ENCODE assay signal across 10 cellular contexts in genomic region chr3:179750720-179751328, GRCh38.
DNase-seq lines count a peak whose midpoint lies in the region; ATAC-seq and TF ChIP-seq lines count a peak whose summit lies in the region.
"Had no signal": no experiment of that assay in that cellular context is flagged by ENCODE, and none has a peak within 500 bp of the region (broad histone marks: within the 10 kb centered on the region; RNA-seq: fewer than 3 reads in every experiment).

No MANE protein-coding gene starts in this region.

- no peaks in the 10 kb centered on the region for H3K27me3 ChIP-seq in colonic mucosa

- H3K4me3 ChIP-seq in colonic mucosa (no peak overlapping the region), retinal pigment epithelial cell (ENCODE audit: low read length) (no peak overlapping the region)

- DNase-seq in EL: peak; percentile 13
- DNase-seq in NCI-H226: peak; percentile 10
- no peak for DNase-seq in colonic mucosa
- DNase-seq in retinal pigment epithelial cell (ENCODE audit: low read depth): no peak
- DNase-seq in stimulated activated naive CD4-positive, alpha-beta T cell (lab: John Stamatoyannopoulos, UW): no peak
- DNase-seq in left cardiac atrium: no peak
- DNase-seq: activated B cell treated with CpG ODN at 0.5 μM for 24 hours, naive B cell had no signal

- H3K9me3 ChIP-seq in colonic mucosa: no peaks in the 10 kb centered on the region

- ATAC-seq in GM21723 (IDR thresholded peaks at IDR 0.05; ENCODE audit: unreplicated experiment) (peak; percentile 81), HG02763 (IDR thresholded peaks at IDR 0.05; ENCODE audit: unreplicated experiment) (no peak), left cardiac atrium (no peak)

- H3K27ac ChIP-seq in colonic mucosa: no peak overlapping the region

- H3K36me3 ChIP-seq in colonic mucosa: no peaks in the 10 kb centered on the region

- intact Hi-C loops in colonic mucosa (cut with DNase I) (no loop called here), left cardiac atrium (cut with DNase I) (no loop called here)

- TF ChIP-seq CTCF in colonic mucosa (IDR thresholded peaks at IDR 0.05) (peak; percentile 40), retinal pigment epithelial cell (conservative IDR thresholded peaks at IDR 0.05; ENCODE audit: low read depth, low read length) (peak; percentile 84)

- no peak overlapping the region for H3K9ac ChIP-seq in colonic mucosa (ENCODE audit: low read depth in 2 of 2, low read length in 2 of 2)

- H3K4me1 ChIP-seq in colonic mucosa: no peaks in the 10 kb centered on the region

Comparison
In these comparisons a context has a peak if more than half of its experiments do, and no peak if none do; other contexts are left out.
1. DNase-seq: peak in EL (single experiment) and NCI-H226 (single experiment); none in colonic mucosa (single experiment), retinal pigment epithelial cell (single experiment), stimulated activated naive CD4-positive, alpha-beta T cell (0 of 6) and left cardiac atrium (single experiment).